ENCODE assay signal across 9 cellular contexts in genomic region chr17:32504166-32504990, GRCh38. TPM values are rescaled to one million over a fixed set of nuclear protein-coding genes. Genes with fewer than 3 reads are reported as not detected.
DNase-seq lines count a peak whose midpoint lies in the region; ATAC-seq and TF ChIP-seq lines count a peak whose summit lies in the region.
"Had no signal": no experiment of that assay in that cellular context is flagged by ENCODE, and none has a peak within 500 bp of the region (broad histone marks: within the 10 kb centered on the region; RNA-seq: fewer than 3 reads in every experiment).

No MANE protein-coding gene starts in this region.

- H3K4me3 Mint-ChIP-seq in immature natural killer cell (peak overlapping the region; percentile 70 to 81 (median 76)), type B pancreatic cell (no peak overlapping the region)

- no peak overlapping the region for H3K27ac ChIP-seq in right atrium auricular region
- H3K27ac ChIP-seq in urinary bladder (ENCODE audit: low read depth) = peak overlapping the region; percentile 43

- H3K9me3 ChIP-seq in right atrium auricular region = no peaks in the 10 kb centered on the region

- WGBS in urinary bladder = 68% methylated on average over 18 of the region's 18 CpGs

- ATAC-seq in Right ventricle myocardium superior (ENCODE audit: poor library complexity) = no peak

- DNase-seq in Right ventricle myocardium superior (peak; percentile 52), right atrium auricular region (ENCODE audit: low spot score) (no peak), RPMI7951 (ENCODE audit: low read depth) (peak; percentile 36), immature natural killer cell (no peak), type B pancreatic cell (ENCODE audit: extremely low spot score, unreplicated experiment) (no peak), RPMI8226 (no peak)
- DNase-seq in stimulated activated CD4-positive, alpha-beta T cell treated with anti-CD3 and anti-CD28 coated beads, Interleukin-4, amount 100 ng/mL, for 4 hours = no peak
- DNase-seq: COR-L47 had no signal

- H3K36me3 ChIP-seq in right atrium auricular region = no peaks in the 10 kb centered on the region
- no peaks in the 10 kb centered on the region for H3K36me3 ChIP-seq in urinary bladder (ENCODE audit: insufficient read depth)

- H3K27me3 Mint-ChIP-seq in immature natural killer cell (ENCODE audit: low read depth in 3 of 3) = peaks cover 0 to 5% (median 2%) of the 10 kb centered on the region in 3 donors
- no peaks in the 10 kb centered on the region for H3K27me3 Mint-ChIP-seq in type B pancreatic cell

- intact Hi-C loops in Right ventricle myocardium superior (cut with DNase I) = no loop called here

- H3K27ac Mint-ChIP-seq in immature natural killer cell = peak overlapping the region; percentile 96 to 99 (median 98)
- H3K27ac Mint-ChIP-seq in type B pancreatic cell = no peak overlapping the region

- no peaks in the 10 kb centered on the region for H3K27me3 ChIP-seq in right atrium auricular region

- TF ChIP-seq CTCF in right atrium auricular region (IDR thresholded peaks at IDR 0.05) (no peak), type B pancreatic cell (conservative IDR thresholded peaks at IDR 0.05) (no peak)

- H3K9me3 Mint-ChIP-seq in immature natural killer cell (no peaks in the 10 kb centered on the region), type B pancreatic cell (no peaks in the 10 kb centered on the region)

- H3K4me3 ChIP-seq in right atrium auricular region (no peak overlapping the region), urinary bladder (ENCODE audit: low read depth, low read length) (no peak overlapping the region)

- H3K4me1 ChIP-seq in right atrium auricular region (peaks cover 0 to 15% of the 10 kb centered on the region in 2 donors), urinary bladder (ENCODE audit: insufficient read depth) (peaks cover 1% of the 10 kb centered on the region)

- peaks cover 0 to 4% (median 0%) of the 10 kb centered on the region in 3 donors for H3K36me3 Mint-ChIP-seq in immature natural killer cell
- H3K36me3 Mint-ChIP-seq in type B pancreatic cell = no peaks in the 10 kb centered on the region

- H3K4me1 Mint-ChIP-seq in immature natural killer cell (peaks cover 81 to 85% of the 10 kb centered on the region in 2 donors), type B pancreatic cell (ENCODE audit: unreplicated experiment) (no peaks in the 10 kb centered on the region)

RNA-seq across cellular contexts. Expression of gene CDK5R1, which starts 17.6 kb away (rescaled TPM):
- total RNA-seq in Right ventricle myocardium superior (1.4 TPM), right atrium auricular region (1 to 10 TPM in 1 of 2 donors, under 1 TPM in 1; 0.75 to 1.0 TPM), urinary bladder (1.5 TPM), type B pancreatic cell (ENCODE audit: low replicate concordance) (6.9 and 9.7 TPM in 2 replicates)
- total RNA-seq in RPMI7951 (2014; rRNA removed; shearing (Covaris generic)) = 2.9 and 3.4 TPM in 2 replicates
- polyA plus RNA-seq in immature natural killer cell (1 to 10 TPM in 2 of 3 donors, under 1 TPM in 1; 0.37 to 5.8 (median 2.3) TPM), urinary bladder (0.60 TPM)

Comparison
In these comparisons a context has a peak if more than half of its experiments do, and no peak if none do; other contexts are left out.
1. DNase-seq: peak in Right ventricle myocardium superior (single experiment) and RPMI7951 (single experiment); none in right atrium auricular region (single experiment), immature natural killer cell (0 of 3), type B pancreatic cell (single experiment), stimulated activated CD4-positive, alpha-beta T cell treated with anti-CD3 and anti-CD28 coated beads, Interleukin-4, amount 100 ng/mL, for 4 hours (0 of 2) and RPMI8226 (single experiment).